10 cellular contexts compared by ENCODE assay signal in the genomic region with DNA sequence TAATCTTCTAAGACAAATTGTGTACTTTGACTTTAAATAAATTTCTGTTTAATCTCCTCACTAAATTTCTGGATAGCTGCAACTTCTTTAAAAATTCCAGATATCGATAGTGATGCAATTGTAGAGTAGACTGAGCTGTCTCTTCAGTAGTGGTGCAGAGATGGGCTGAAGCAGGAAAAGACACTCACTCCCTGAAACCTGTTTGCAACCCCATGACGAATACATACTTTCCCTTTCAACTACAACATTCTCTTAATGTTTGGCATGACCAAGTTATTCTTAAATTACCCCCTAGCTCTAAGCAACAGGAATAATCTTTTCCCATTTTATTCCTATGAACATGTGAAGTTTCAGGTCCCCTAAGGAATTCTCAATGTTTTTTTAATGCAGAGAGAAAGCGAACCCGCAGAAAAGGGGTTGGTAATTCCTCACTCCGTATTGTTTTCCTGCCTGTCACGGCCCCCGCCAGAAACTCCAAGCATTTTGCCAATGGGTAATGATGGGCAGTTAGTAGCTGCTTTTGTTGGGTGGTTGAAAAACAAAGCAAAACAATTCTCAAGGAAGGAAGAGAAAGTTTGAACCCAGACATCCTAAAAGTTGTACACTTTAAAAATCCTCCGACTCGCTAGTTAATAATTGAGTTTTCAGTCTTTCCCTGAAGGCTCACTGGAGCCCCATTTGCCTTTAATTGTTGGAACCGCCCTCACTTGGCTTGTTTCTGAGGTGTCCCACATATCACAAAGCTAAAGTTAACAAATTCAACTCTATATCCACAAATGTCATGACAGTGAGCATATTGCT. TPM values are rescaled to one million over a fixed set of nuclear protein-coding genes. Genes with fewer than 3 reads are reported as not detected.
DNase-seq lines count a peak whose midpoint lies in the region; ATAC-seq, FAIRE-seq and TF ChIP-seq lines count a peak whose summit lies in the region.
"Had no signal": no experiment of that assay in that cellular context is flagged by ENCODE, and none has a peak within 500 bp of the region (broad histone marks: within the 10 kb centered on the region; RNA-seq: fewer than 3 reads in every experiment).

No MANE protein-coding gene starts in this region.

- H3K27ac Mint-ChIP-seq in activated CD4-positive, alpha-beta T cell treated with anti-CD3 and anti-CD28 coated beads for 36 hours, result no peak overlapping the region
- H3K27ac Mint-ChIP-seq in type B pancreatic cell, result peak overlapping the region; percentile 20

- no peaks in the 10 kb centered on the region for H3K9me3 ChIP-seq in lower lobe of right lung
- H3K9me3 ChIP-seq in MG63, result no peaks in the 10 kb centered on the region

- H3K4me1 ChIP-seq in lower lobe of right lung, result peaks cover 7% of the 10 kb centered on the region

- FAIRE-seq in GM19239 (lab: Jason Lieb, UNC), result no peak

- H3K4me3 ChIP-seq in lower lobe of right lung (peak overlapping the region; percentile 61), MG63 (no peak overlapping the region)

- CTCF ChIA-PET in activated CD4-positive, alpha-beta T cell treated with anti-CD3 and anti-CD28 coated beads for 36 hours (lab: Charles Lee), result interaction anchor here (0.6 kb wide), 1 partner anchor 11 kb away, joined by 3 read pairs; no protein-coding TSS in a partner anchor

- no peak for TF ChIP-seq CTCF in lower lobe of right lung (IDR thresholded peaks at IDR 0.05)
- TF ChIP-seq CTCF in type B pancreatic cell (conservative IDR thresholded peaks at IDR 0.05), result no peak

- in situ Hi-C loops in T47D (cut with HindIII; ENCODE audit: low pct_unique_long_range_greater_than_20kb, low sequenced_read_pairs), result no loop called here

- H3K4me1 Mint-ChIP-seq in activated CD4-positive, alpha-beta T cell treated with anti-CD3 and anti-CD28 coated beads for 36 hours, result peaks cover 13% of the 10 kb centered on the region
- peaks cover 18% of the 10 kb centered on the region for H3K4me1 Mint-ChIP-seq in type B pancreatic cell (ENCODE audit: unreplicated experiment)

- peak; percentile 53 for ATAC-seq in activated CD4-positive, alpha-beta T cell treated with anti-CD3 and anti-CD28 coated beads for 36 hours
- ATAC-seq in lower lobe of right lung, result peak in 1 of 2 donors; percentile 38

- no peaks in the 10 kb centered on the region for H3K36me3 ChIP-seq in lower lobe of right lung
- no peaks in the 10 kb centered on the region for H3K36me3 ChIP-seq in MG63

- no peaks in the 10 kb centered on the region for H3K9me3 Mint-ChIP-seq in activated CD4-positive, alpha-beta T cell treated with anti-CD3 and anti-CD28 coated beads for 36 hours (ENCODE audit: low read depth)
- no peaks in the 10 kb centered on the region for H3K9me3 Mint-ChIP-seq in type B pancreatic cell

- H3K27me3 Mint-ChIP-seq in activated CD4-positive, alpha-beta T cell treated with anti-CD3 and anti-CD28 coated beads for 36 hours, result peaks cover 41% of the 10 kb centered on the region
- H3K27me3 Mint-ChIP-seq in type B pancreatic cell, result peaks cover 14% of the 10 kb centered on the region

- POLR2A ChIA-PET in activated CD4-positive, alpha-beta T cell treated with anti-CD3 and anti-CD28 coated beads for 36 hours (lab: Charles Lee), result no interaction called here

- DNase-seq in activated CD4-positive, alpha-beta T cell treated with anti-CD3 and anti-CD28 coated beads for 36 hours, result no peak
- no peak for DNase-seq in activated CD4-positive, alpha-beta T cell treated with anti-CD3 and anti-CD28 coated beads for 4 hours
- DNase-seq in T47D (ENCODE audit: low read depth in 1 of 2, low spot score in 1 of 2), result peak; percentile 38 to 73
- DNase-seq in lower lobe of right lung, result no peak
- no peak for DNase-seq in type B pancreatic cell (ENCODE audit: extremely low spot score, unreplicated experiment)
- no peak for DNase-seq in GM19239 (ENCODE audit: insufficient read length, low spot score)
- no peak for DNase-seq in HPDE6-E6E7 (ENCODE audit: extremely low spot score)
- no peak for DNase-seq in MG63
- DNase-seq: DND-41 had no signal

- peak overlapping the region; percentile 15 for H3K4me3 Mint-ChIP-seq in activated CD4-positive, alpha-beta T cell treated with anti-CD3 and anti-CD28 coated beads for 36 hours
- H3K4me3 Mint-ChIP-seq in type B pancreatic cell, result peak overlapping the region; percentile 88

- H3K27ac ChIP-seq in lower lobe of right lung, result peak overlapping the region; percentile 66

- intact Hi-C loops in activated CD4-positive, alpha-beta T cell treated with anti-CD3 and anti-CD28 coated beads for 36 hours (cut with DNase I, micrococcal nuclease), result loop anchor here (5.0 kb wide), 1 partner anchor 492 kb away; no protein-coding TSS in a partner anchor
- intact Hi-C loops in lower lobe of right lung (cut with DNase I), result no loop called here

- H3K27me3 ChIP-seq in lower lobe of right lung (ENCODE audit: low read depth), result no peaks in the 10 kb centered on the region
- peaks cover 30% of the 10 kb centered on the region for H3K27me3 ChIP-seq in MG63

- no peaks in the 10 kb centered on the region for H3K36me3 Mint-ChIP-seq in activated CD4-positive, alpha-beta T cell treated with anti-CD3 and anti-CD28 coated beads for 36 hours (ENCODE audit: low read depth)
- no peaks in the 10 kb centered on the region for H3K36me3 Mint-ChIP-seq in type B pancreatic cell

RNA-seq across cellular contexts. Expression of gene THSD7A, which starts 1.2 kb away (rescaled TPM):
- not detected for total RNA-seq in activated CD4-positive, alpha-beta T cell treated with anti-CD3 and anti-CD28 coated beads for 36 hours
- total RNA-seq in lower lobe of right lung, result 7.2 TPM
- total RNA-seq in type B pancreatic cell (ENCODE audit: low replicate concordance), result 3.8 and 14.3 TPM in 2 replicates
- not detected in 2 replicates for total RNA-seq in MG63 (2014; rRNA removed; shearing (Covaris generic); ENCODE audit: low replicate concordance)
- total RNA-seq: T-helper 2 cell treated with Interferon-gamma antibody and Interleukin-4, amounts not matched to agents 100 ng/mL and 5 ng/mL, for 36 hours had no signal

Comparison
In these comparisons a context has a peak if more than half of its experiments do, and no peak if none do; other contexts are left out.
1. DNase-seq: peak in T47D (2 of 2); none in activated CD4-positive, alpha-beta T cell treated with anti-CD3 and anti-CD28 coated beads for 36 hours (single experiment), activated CD4-positive, alpha-beta T cell treated with anti-CD3 and anti-CD28 coated beads for 4 hours (0 of 2), lower lobe of right lung (single experiment), type B pancreatic cell (single experiment), GM19239 (single experiment), HPDE6-E6E7 (single experiment) and MG63 (single experiment).